Comparison of ENCODE assay signal across 10 cellular contexts in genomic region chr6:111088668-111089003, GRCh38. TPM values are rescaled to one million over a fixed set of nuclear protein-coding genes. Genes with fewer than 3 reads are reported as not detected.
DNase-seq lines count a peak whose midpoint lies in the region; ATAC-seq and TF ChIP-seq lines count a peak whose summit lies in the region.
"Had no signal": no experiment of that assay in that cellular context is flagged by ENCODE, and none has a peak within 500 bp of the region (broad histone marks: within the 10 kb centered on the region; RNA-seq: fewer than 3 reads in every experiment).

No MANE protein-coding gene starts in this region.

- peaks cover 6 to 22% of the 10 kb centered on the region in 2 donors for H3K4me1 ChIP-seq in adrenal gland (replicated peaks in 1 of 2)
- peaks cover 12% of the 10 kb centered on the region for H3K4me1 ChIP-seq in mesenchymal stem cell (ENCODE audit: control insufficient read depth, insufficient read depth, low read depth, low read length)
- peaks cover 0 to 23% (median 0%) of the 10 kb centered on the region in 4 donors for H3K4me1 ChIP-seq in tibial nerve

- H3K23ac ChIP-seq in mesenchymal stem cell (ENCODE audit: low read length in 2 of 2): no peak overlapping the region

- H3K27me3 ChIP-seq in adrenal gland (no peaks in the 10 kb centered on the region), mesenchymal stem cell (ENCODE audit: control insufficient read depth in 1 of 2, insufficient read depth in 1 of 2, low read length in 2 of 2) (peaks cover 15 to 77% of the 10 kb centered on the region in 2 experiments), tibial nerve (peaks cover 0 to 64% of the 10 kb centered on the region in 2 donors)

- H2AK5ac ChIP-seq in mesenchymal stem cell (ENCODE audit: low read length, severe bottlenecking): no peak overlapping the region

- peak overlapping the region; percentile 38 to 78 (median 57) for H3K4me3 ChIP-seq in adrenal gland
- no peak overlapping the region for H3K4me3 ChIP-seq in mesenchymal stem cell (ENCODE audit: insufficient read depth in 1 of 2, low read depth in 1 of 2, low read length in 2 of 2)
- H3K4me3 ChIP-seq in tibial nerve: peak overlapping the region in 3 of 4 donors; percentile 24 to 57 (median 54)

- no peak overlapping the region for H2BK12ac ChIP-seq in mesenchymal stem cell (ENCODE audit: low read length in 2 of 2)

- H2BK15ac ChIP-seq in mesenchymal stem cell (ENCODE audit: low read depth, poor library complexity, severe bottlenecking): no peak overlapping the region

- H3K36me3 Mint-ChIP-seq in activated naive CD4-positive, alpha-beta T cell treated with anti-CD3 and anti-CD28 coated beads, Interleukin-2, amount 10 ng/mL, durations not matched to agents 7 days and 5 days: no peaks in the 10 kb centered on the region

- no peak overlapping the region for H2BK5ac ChIP-seq in mesenchymal stem cell (ENCODE audit: low read depth, low read length, poor library complexity, severe bottlenecking)

- TF ChIP-seq CTCF in adrenal gland (IDR thresholded peaks at IDR 0.05): no peak
- no peak for TF ChIP-seq CTCF in tibial nerve (IDR thresholded peaks at IDR 0.05)

- H3K4ac ChIP-seq in mesenchymal stem cell (ENCODE audit: low read depth in 1 of 2, low read length in 2 of 2): no peak overlapping the region

- no peak for TF ChIP-seq EP300 in tibial nerve (IDR thresholded peaks at IDR 0.05)

- H3K9me3 ChIP-seq in adrenal gland (replicated peaks in 1 of 3) (no peaks in the 10 kb centered on the region), mesenchymal stem cell (ENCODE audit: control insufficient read depth, low read length) (no peaks in the 10 kb centered on the region), tibial nerve (no peaks in the 10 kb centered on the region)

- intact Hi-C loops in adrenal gland (cut with DNase I): no loop called here

- H4K8ac ChIP-seq in mesenchymal stem cell (ENCODE audit: low read length): no peak overlapping the region

- CTCF ChIA-PET in activated naive CD4-positive, alpha-beta T cell treated with anti-CD3 and anti-CD28 coated beads, Interleukin-2, amount 10 ng/mL, durations not matched to agents 7 days and 5 days (lab: Charles Lee): interaction anchor here (1.2 to 1.4 kb wide), 2 partner anchors 31 to 78 kb away, joined by 3 read pairs; no protein-coding TSS in a partner anchor

- H3K27ac ChIP-seq in adrenal gland (peak overlapping the region in 2 of 5 donors; percentile 57 to 80), mesenchymal stem cell (ENCODE audit: low read length, poor library complexity, severe bottlenecking) (no peak overlapping the region), tibial nerve (no peak overlapping the region)

- peak overlapping the region; percentile 55 for H3K4me2 ChIP-seq in mesenchymal stem cell (ENCODE audit: low read length, poor library complexity, severe bottlenecking)

- no peak overlapping the region for H3K14ac ChIP-seq in mesenchymal stem cell (ENCODE audit: low read length in 2 of 2)

- no peak for ATAC-seq in GM18868 (IDR thresholded peaks at IDR 0.05; ENCODE audit: unreplicated experiment)

- H2AFZ ChIP-seq in mesenchymal stem cell (ENCODE audit: low read depth, low read length): no peak overlapping the region

- no peak for DNase-seq in activated naive CD4-positive, alpha-beta T cell treated with anti-CD3 and anti-CD28 coated beads, Interleukin-2, amount 10 ng/mL, durations not matched to agents 7 days and 5 days
- no peak for DNase-seq in activated naive CD4-positive, alpha-beta T cell treated with Interleukin-2 at 50 U/mL for 16 hours
- DNase-seq in adrenal gland: no peak
- no peak for DNase-seq in mesenchymal stem cell
- DNase-seq in tibial nerve (ENCODE audit: low spot score in 2 of 2): no peak
- DNase-seq in cerebellum (ENCODE audit: low spot score): no peak
- no peak for DNase-seq in Ammon's horn (ENCODE audit: low spot score)
- DNase-seq: KG1 had no signal

- H3K27me3 Mint-ChIP-seq in activated naive CD4-positive, alpha-beta T cell treated with anti-CD3 and anti-CD28 coated beads, Interleukin-2, amount 10 ng/mL, durations not matched to agents 7 days and 5 days: no peaks in the 10 kb centered on the region

- peaks cover 24% of the 10 kb centered on the region for H3K4me1 Mint-ChIP-seq in activated naive CD4-positive, alpha-beta T cell treated with anti-CD3 and anti-CD28 coated beads, Interleukin-2, amount 10 ng/mL, durations not matched to agents 7 days and 5 days

- no peak overlapping the region for H3K18ac ChIP-seq in mesenchymal stem cell (ENCODE audit: low read depth in 1 of 2, low read length in 2 of 2)

- H3K9me3 Mint-ChIP-seq in activated naive CD4-positive, alpha-beta T cell treated with anti-CD3 and anti-CD28 coated beads, Interleukin-2, amount 10 ng/mL, durations not matched to agents 7 days and 5 days: no peaks in the 10 kb centered on the region

- H3K9ac ChIP-seq in mesenchymal stem cell (ENCODE audit: low read length): no peak overlapping the region

- no peak overlapping the region for H2BK120ac ChIP-seq in mesenchymal stem cell (ENCODE audit: low read depth, low read length)

- H3K79me1 ChIP-seq in mesenchymal stem cell (replicated peaks; ENCODE audit: low read length, poor library complexity, severe bottlenecking): no peaks in the 10 kb centered on the region

- H3K36me3 ChIP-seq in adrenal gland (replicated peaks in 1 of 2) (no peaks in the 10 kb centered on the region), mesenchymal stem cell (ENCODE audit: control insufficient read depth in 1 of 2, insufficient read depth in 2 of 2, low read depth in 1 of 2, low read length in 2 of 2) (no peaks in the 10 kb centered on the region), tibial nerve (no peaks in the 10 kb centered on the region)

- H3K27ac Mint-ChIP-seq in activated naive CD4-positive, alpha-beta T cell treated with anti-CD3 and anti-CD28 coated beads, Interleukin-2, amount 10 ng/mL, durations not matched to agents 7 days and 5 days: peak overlapping the region; percentile 80

- 24 to 43% (median 29%) methylated on average over 5 of the region's 5 CpGs for WGBS in adrenal gland, 4 donors
- 38% methylated on average over 2 of the region's 5 CpGs for WGBS in mesenchymal stem cell
- 26 to 32% methylated on average over 5 of the region's 5 CpGs for WGBS in tibial nerve, 2 donors

- H3K4me3 Mint-ChIP-seq in activated naive CD4-positive, alpha-beta T cell treated with anti-CD3 and anti-CD28 coated beads, Interleukin-2, amount 10 ng/mL, durations not matched to agents 7 days and 5 days: peak overlapping the region; percentile 82

- TF ChIP-seq POLR2A in adrenal gland (IDR thresholded peaks at IDR 0.05) (no peak), tibial nerve (IDR thresholded peaks at IDR 0.05) (no peak)

- H4K91ac ChIP-seq in mesenchymal stem cell (ENCODE audit: low read length): no peak overlapping the region

RNA-seq across cellular contexts. Expression of gene SLC16A10, which starts 1.3 kb away (rescaled TPM):
- 10 to 100 TPM; 15.9 to 97.0 (median 31.1) TPM for total RNA-seq in adrenal gland
- polyA plus RNA-seq in adrenal gland: 1 to 10 TPM; 4.6 to 8.2 (median 4.9) TPM
- polyA plus RNA-seq in mesenchymal stem cell (2013, experiment 1 of 2): not detected
- polyA plus RNA-seq in mesenchymal stem cell (2013, experiment 2 of 2): not detected
- total RNA-seq in tibial nerve: 10 to 100 TPM in 1 of 4 donors, 1 to 10 TPM in 2, under 1 TPM in 1; 0.20 to 32.7 (median 1.3) TPM
- total RNA-seq in cerebellum: 12.1 TPM
- polyA plus RNA-seq: BJ had no signal

Comparison
In these comparisons a context has a peak if more than half of its experiments do, and no peak if none do; other contexts are left out.
1. H3K4me3 ChIP-seq: peak in adrenal gland (4 of 4) and tibial nerve (3 of 4); none in mesenchymal stem cell (0 of 2).